In genomic region chr14:40317690-40318089, GRCh38 we compare ENCODE assay signal across 3 cellular contexts.
"Had no signal": no experiment of that assay in that cellular context is flagged by ENCODE, and none has a peak within 500 bp of the region (broad histone marks: within the 10 kb centered on the region; RNA-seq: fewer than 3 reads in every experiment).

No MANE protein-coding gene starts in this region.

- DNase-seq: GDM1, GF-D8 had no signal

- H3K4me3 ChIP-seq: GM12878 had no signal

- ATAC-seq: GM12878 had no signal
